1 cellular context compared by ENCODE assay signal in genomic region chr14:68346540-68347232, GRCh38.
TF ChIP-seq lines count a peak whose summit lies in the region.

No MANE protein-coding gene starts in this region.

TF ChIP-seq in IMR-90, 13 proteins besides CTCF, POLR2A, EP300 and RAD21:
- TF ChIP-seq NFE2L2 (IDR thresholded peaks at IDR 0.05; ENCODE audit: low read depth, low read length): no peak
- TF ChIP-seq ELK1 (IDR thresholded peaks at IDR 0.05; ENCODE audit: borderline replicate concordance, low read depth, low read length): no peak
- TF ChIP-seq BHLHE40 (IDR thresholded peaks at IDR 0.05; ENCODE audit: low read depth, low read length): no peak
- TF ChIP-seq FOS (IDR thresholded peaks at IDR 0.05; ENCODE audit: low read depth, low read length): no peak
